32 cellular contexts compared by ENCODE assay signal in the genomic region with DNA sequence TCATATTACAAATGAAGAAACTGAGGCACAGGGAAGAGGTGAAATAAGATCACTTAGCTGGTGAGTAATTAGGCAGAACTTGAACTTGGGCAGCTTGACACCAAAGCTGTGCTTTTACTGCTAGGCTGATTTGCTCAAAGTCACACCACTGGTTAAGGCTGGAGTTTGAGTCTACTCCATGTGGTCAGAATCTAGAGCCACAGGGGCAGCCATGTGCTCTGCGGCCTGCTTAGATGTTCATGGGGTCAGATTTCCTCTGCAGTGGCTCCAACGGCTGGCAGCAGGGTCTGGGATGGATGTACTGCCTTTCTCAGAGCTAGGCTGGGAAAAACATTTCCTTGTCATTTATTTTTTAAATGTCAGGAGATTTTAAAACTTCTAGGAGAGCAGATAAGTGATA.
"Had no signal": no experiment of that assay in that cellular context is flagged by ENCODE, and none has a peak within 500 bp of the region (broad histone marks: within the 10 kb centered on the region; RNA-seq: fewer than 3 reads in every experiment).

No MANE protein-coding gene starts in this region.

- H3K4me3 ChIP-seq: adrenal gland, body of pancreas, breast epithelium, K562, Peyer's patch, SJSA1 had no signal

- H3K4me1 ChIP-seq: adrenal gland, body of pancreas, breast epithelium, Peyer's patch, SJSA1 had no signal

- ATAC-seq: activated naive CD4-positive, alpha-beta T cell treated with anti-CD3 and anti-CD28 coated beads, Interleukin-2, amount 50 U/mL, for 72 hours; activated T-cell treated with anti-CD3 and anti-CD28 coated beads, Interleukin-2, amount 50 U/mL, for 4 hours; body of pancreas; K562; PC-3 had no signal

- H3K27ac Mint-ChIP-seq: activated CD4-positive, alpha-beta memory T cell treated with anti-CD3 and anti-CD28 coated beads for 36 hours; activated naive CD4-positive, alpha-beta T cell treated with anti-CD3 and anti-CD28 coated beads for 36 hours; activated naive CD4-positive, alpha-beta T cell treated with anti-CD3 and anti-CD28 coated beads, Interleukin-2, amount 50 U/mL, for 72 hours; activated T-helper 1 cell treated with anti-CD3 and anti-CD28 coated beads, Interleukin-12 subunit alpha, Interleukin-12 subunit beta, Interleukin-2, Interleukin-4 antibody, amounts not matched to agents 30 ng/mL and 10 ng/mL and 1 ng/mL, durations not matched to agents 14 hours and 24 hours and 36 hours; T-helper 1 cell treated with Interleukin-12 subunit alpha and Interleukin-12 subunit beta and Interleukin-4 antibody, amounts not matched to agents 30 μg/mL and 1 μg/mL, for 36 hours; T-helper 2 cell treated with Interferon-gamma antibody and Interleukin-4, amounts not matched to agents 5 μg/mL and 100 μg/mL, for 36 hours had no signal

- H3K9me3 ChIP-seq: adrenal gland, body of pancreas, breast epithelium, Peyer's patch, SJSA1, SK-N-SH had no signal

- H3K36me3 ChIP-seq: adrenal gland, breast epithelium, Peyer's patch, SJSA1 had no signal

- H3K4me3 Mint-ChIP-seq: activated CD4-positive, alpha-beta memory T cell treated with anti-CD3 and anti-CD28 coated beads for 36 hours; activated naive CD4-positive, alpha-beta T cell treated with anti-CD3 and anti-CD28 coated beads for 36 hours; activated T-cell treated with anti-CD3 and anti-CD28 coated beads, Interleukin-2, amount 50 U/mL, for 4 hours; activated T-helper 1 cell treated with anti-CD3 and anti-CD28 coated beads, Interleukin-12 subunit alpha, Interleukin-12 subunit beta, Interleukin-2, Interleukin-4 antibody, amounts not matched to agents 30 ng/mL and 10 ng/mL and 1 ng/mL, durations not matched to agents 14 hours and 24 hours and 36 hours; T-helper 1 cell treated with Interleukin-12 subunit alpha and Interleukin-12 subunit beta and Interleukin-4 antibody, amounts not matched to agents 30 μg/mL and 1 μg/mL, for 36 hours; T-helper 2 cell treated with Interferon-gamma antibody and Interleukin-4, amounts not matched to agents 5 μg/mL and 100 μg/mL, for 36 hours had no signal

- H3K36me3 Mint-ChIP-seq: activated CD4-positive, alpha-beta memory T cell treated with anti-CD3 and anti-CD28 coated beads for 36 hours; activated naive CD4-positive, alpha-beta T cell treated with anti-CD3 and anti-CD28 coated beads, Interleukin-2, amount 50 U/mL, for 72 hours had no signal

- DNase-seq: activated CD4-positive, alpha-beta memory T cell treated with anti-CD3 and anti-CD28 coated beads for 36 hours; activated CD4-positive, alpha-beta T cell treated with anti-CD3 and anti-CD28 coated beads, Interleukin-2, amount 50 U/mL, for 1 hour; activated CD8-positive, alpha-beta memory T cell treated with anti-CD3 and anti-CD28 coated beads, Interleukin-2, amount 50 U/mL, for 4 hours; activated gamma-delta T cell treated with Interleukin-2 at 50 U/mL for 16 hours; activated naive CD4-positive, alpha-beta T cell treated with anti-CD3 and anti-CD28 coated beads for 36 hours; activated T-cell treated with anti-CD3 and anti-CD28 coated beads for 4 hours; activated T-cell treated with anti-CD3 and anti-CD28 coated beads, Interleukin-2, amount 50 U/mL, for 4 hours; adrenal gland; body of pancreas; NCI-H1048; NCI-H1105 treated with DMSO at 0.1 percent for 48 hours; NCI-H146; NCI-H187; NCI-H2029 treated with DMSO at 0.1 percent for 48 hours; NCI-H2107; NCI-H2171; NCI-H2227 treated with DMSO at 0.1 percent for 48 hours; NCI-H446; NCI-H510A treated with DMSO at 0.1 percent for 48 hours; NCI-H82; PC-3; Peyer's patch; RPMI8226; SHP77 treated with DMSO at 0.1 percent for 48 hours; SK-N-SH had no signal

- H3K27me3 ChIP-seq: adrenal gland, body of pancreas, breast epithelium, Peyer's patch had no signal

- H3K9ac ChIP-seq: SK-N-SH had no signal

- H3K27ac ChIP-seq: adrenal gland, body of pancreas, breast epithelium, Peyer's patch, SJSA1 had no signal

- H3K4me2 ChIP-seq: SK-N-SH had no signal

- H3K9me3 Mint-ChIP-seq: activated CD4-positive, alpha-beta memory T cell treated with anti-CD3 and anti-CD28 coated beads for 36 hours; activated naive CD4-positive, alpha-beta T cell treated with anti-CD3 and anti-CD28 coated beads for 36 hours; activated naive CD4-positive, alpha-beta T cell treated with anti-CD3 and anti-CD28 coated beads, Interleukin-2, amount 50 U/mL, for 72 hours; activated T-cell treated with anti-CD3 and anti-CD28 coated beads, Interleukin-2, amount 50 U/mL, for 4 hours; activated T-helper 1 cell treated with anti-CD3 and anti-CD28 coated beads, Interleukin-12 subunit alpha, Interleukin-12 subunit beta, Interleukin-2, Interleukin-4 antibody, amounts not matched to agents 30 ng/mL and 10 ng/mL and 1 ng/mL, durations not matched to agents 14 hours and 24 hours and 36 hours; T-helper 1 cell treated with Interleukin-12 subunit alpha and Interleukin-12 subunit beta and Interleukin-4 antibody, amounts not matched to agents 30 μg/mL and 1 μg/mL, for 36 hours; T-helper 2 cell treated with Interferon-gamma antibody and Interleukin-4, amounts not matched to agents 5 μg/mL and 100 μg/mL, for 36 hours had no signal
